28 cellular contexts compared by ENCODE assay signal in the genomic region with DNA sequence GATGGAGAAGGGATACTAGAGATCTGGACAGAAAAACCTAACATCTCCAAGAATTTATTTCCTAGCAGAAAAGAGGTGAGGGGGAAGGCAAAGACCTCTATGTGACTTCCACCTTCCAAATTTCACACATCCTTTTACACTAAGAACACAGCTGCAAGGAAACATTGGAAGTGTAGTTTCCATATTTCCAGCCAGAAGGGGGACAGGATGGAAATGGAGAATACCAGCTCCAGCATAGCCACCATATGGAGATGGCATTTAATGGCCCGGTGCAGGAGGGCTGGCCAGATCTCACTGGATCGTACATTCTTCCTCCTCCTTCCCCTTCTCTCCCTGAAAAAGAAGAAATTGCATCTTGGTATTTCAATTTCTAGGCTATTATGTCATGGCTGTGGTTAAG.
"Had no signal": no experiment of that assay in that cellular context is flagged by ENCODE, and none has a peak within 500 bp of the region (broad histone marks: within the 10 kb centered on the region; RNA-seq: fewer than 3 reads in every experiment).

No MANE protein-coding gene starts in this region.

- H3K4me1 ChIP-seq: ascending aorta, breast epithelium, colonic mucosa had no signal

- H3K9me3 ChIP-seq: ascending aorta, breast epithelium, colonic mucosa had no signal

- H3K36me3 Mint-ChIP-seq: activated naive CD4-positive, alpha-beta T cell treated with anti-CD3 and anti-CD28 coated beads, Interleukin-2, amount 10 ng/mL, durations not matched to agents 7 days and 5 days; activated naive CD4-positive, alpha-beta T cell treated with anti-CD3 and anti-CD28 coated beads, Interleukin-2, amount 50 U/mL, for 72 hours; activated naive CD8-positive, alpha-beta T cell treated with anti-CD3 and anti-CD28 coated beads, Interleukin-2, amount 10 ng/mL, durations not matched to agents 7 days and 5 days; brain had no signal

- DNase-seq: activated B cell treated with CpG ODN at 0.5 μM for 24 hours; activated CD4-positive, alpha-beta memory T cell treated with anti-CD3 and anti-CD28 coated beads, Interleukin-2, amount 10 ng/mL, durations not matched to agents 7 days and 5 days; activated CD4-positive, alpha-beta T cell treated with anti-CD3 and anti-CD28 coated beads for 48 hours; activated CD4-positive, alpha-beta T cell treated with anti-CD3 and anti-CD28 coated beads, Interleukin-2, amount 50 U/mL, for 4 hours; activated CD8-positive, alpha-beta memory T cell treated with anti-CD3 and anti-CD28 coated beads, Interleukin-2, amount 50 U/mL, for 48 hours; activated gamma-delta T cell; activated naive CD4-positive, alpha-beta T cell; activated naive CD4-positive, alpha-beta T cell treated with anti-CD3 and anti-CD28 coated beads, Interleukin-2, amount 10 ng/mL, durations not matched to agents 7 days and 5 days; activated naive CD8-positive, alpha-beta T cell treated with anti-CD3 and anti-CD28 coated beads, Interleukin-2, amount 10 ng/mL, durations not matched to agents 7 days and 5 days; activated T-cell treated with anti-CD3 and anti-CD28 coated beads for 4 hours; activated T-cell treated with anti-CD3 and anti-CD28 coated beads, Interleukin-2, amount 50 U/mL, for 24 hours; activated T-cell treated with anti-CD3 and anti-CD28 coated beads, Interleukin-2, amount 50 U/mL, for 72 hours; central memory CD4-positive, alpha-beta T cell; cerebellar nuclear complex; colonic mucosa; effector CD8-positive, alpha-beta T cell; foreskin fibroblast; head of caudate nucleus; hippocampal formation; T1000; WERI-Rb-1 had no signal

- H3K9me3 Mint-ChIP-seq: activated B cell treated with CpG ODN at 0.5 μM for 24 hours; activated CD4-positive, alpha-beta memory T cell treated with anti-CD3 and anti-CD28 coated beads, Interleukin-2, amount 10 ng/mL, durations not matched to agents 7 days and 5 days; activated naive CD4-positive, alpha-beta T cell treated with anti-CD3 and anti-CD28 coated beads, Interleukin-2, amount 10 ng/mL, durations not matched to agents 7 days and 5 days; activated naive CD4-positive, alpha-beta T cell treated with anti-CD3 and anti-CD28 coated beads, Interleukin-2, amount 50 U/mL, for 72 hours; activated naive CD8-positive, alpha-beta T cell treated with anti-CD3 and anti-CD28 coated beads, Interleukin-2, amount 10 ng/mL, durations not matched to agents 7 days and 5 days; activated T-cell treated with anti-CD3 and anti-CD28 coated beads, Interleukin-2, amount 50 U/mL, for 24 hours; activated T-cell treated with anti-CD3 and anti-CD28 coated beads, Interleukin-2, amount 50 U/mL, for 72 hours; brain; T-helper 2 cell treated with Interferon-gamma antibody and Interleukin-4, amounts not matched to agents 5 μg/mL and 100 μg/mL, for 36 hours had no signal

- H3K27me3 ChIP-seq: ascending aorta, breast epithelium, colonic mucosa had no signal

- H3K4me1 Mint-ChIP-seq: activated B cell treated with CpG ODN at 0.5 μM for 24 hours; activated CD4-positive, alpha-beta memory T cell treated with anti-CD3 and anti-CD28 coated beads, Interleukin-2, amount 10 ng/mL, durations not matched to agents 7 days and 5 days; activated naive CD4-positive, alpha-beta T cell treated with anti-CD3 and anti-CD28 coated beads, Interleukin-2, amount 10 ng/mL, durations not matched to agents 7 days and 5 days; activated naive CD8-positive, alpha-beta T cell treated with anti-CD3 and anti-CD28 coated beads, Interleukin-2, amount 10 ng/mL, durations not matched to agents 7 days and 5 days; brain had no signal

- H3K4me3 ChIP-seq: ascending aorta, breast epithelium, cardiac muscle cell, colonic mucosa had no signal

- H3K27ac ChIP-seq: ascending aorta, breast epithelium, cardiac muscle cell, colonic mucosa, epithelial cell of prostate, WERI-Rb-1 had no signal

- H3K36me3 ChIP-seq: ascending aorta, breast epithelium, cardiac muscle cell, colonic mucosa, WERI-Rb-1 had no signal

- H3K27ac Mint-ChIP-seq: activated B cell treated with CpG ODN at 0.5 μM for 24 hours; activated CD4-positive, alpha-beta memory T cell treated with anti-CD3 and anti-CD28 coated beads, Interleukin-2, amount 10 ng/mL, durations not matched to agents 7 days and 5 days; activated naive CD4-positive, alpha-beta T cell treated with anti-CD3 and anti-CD28 coated beads, Interleukin-2, amount 10 ng/mL, durations not matched to agents 7 days and 5 days; activated naive CD4-positive, alpha-beta T cell treated with anti-CD3 and anti-CD28 coated beads, Interleukin-2, amount 50 U/mL, for 72 hours; activated naive CD8-positive, alpha-beta T cell treated with anti-CD3 and anti-CD28 coated beads, Interleukin-2, amount 10 ng/mL, durations not matched to agents 7 days and 5 days; activated T-cell treated with anti-CD3 and anti-CD28 coated beads, Interleukin-2, amount 50 U/mL, for 24 hours; activated T-cell treated with anti-CD3 and anti-CD28 coated beads, Interleukin-2, amount 50 U/mL, for 72 hours; brain; T-helper 2 cell treated with Interferon-gamma antibody and Interleukin-4, amounts not matched to agents 5 μg/mL and 100 μg/mL, for 36 hours had no signal

- H3K4me3 Mint-ChIP-seq: activated B cell treated with CpG ODN at 0.5 μM for 24 hours; activated CD4-positive, alpha-beta memory T cell treated with anti-CD3 and anti-CD28 coated beads, Interleukin-2, amount 10 ng/mL, durations not matched to agents 7 days and 5 days; activated naive CD4-positive, alpha-beta T cell treated with anti-CD3 and anti-CD28 coated beads, Interleukin-2, amount 10 ng/mL, durations not matched to agents 7 days and 5 days; activated naive CD8-positive, alpha-beta T cell treated with anti-CD3 and anti-CD28 coated beads, Interleukin-2, amount 10 ng/mL, durations not matched to agents 7 days and 5 days; activated T-cell treated with anti-CD3 and anti-CD28 coated beads, Interleukin-2, amount 50 U/mL, for 24 hours; activated T-cell treated with anti-CD3 and anti-CD28 coated beads, Interleukin-2, amount 50 U/mL, for 72 hours; brain; T-helper 2 cell treated with Interferon-gamma antibody and Interleukin-4, amounts not matched to agents 5 μg/mL and 100 μg/mL, for 36 hours had no signal
